In genomic region chr1:243411472-243411871, GRCh38 we compare ENCODE assay signal across 17 cellular contexts.
DNase-seq lines count a peak whose midpoint lies in the region; ATAC-seq and TF ChIP-seq lines count a peak whose summit lies in the region.
"Had no signal": no experiment of that assay in that cellular context is flagged by ENCODE, and none has a peak within 500 bp of the region (broad histone marks: within the 10 kb centered on the region; RNA-seq: fewer than 3 reads in every experiment).

No MANE protein-coding gene starts in this region.

- no peak overlapping the region for H3K27ac Mint-ChIP-seq in activated T-cell treated with anti-CD3 and anti-CD28 coated beads, Interleukin-2, amount 50 U/mL, for 24 hours
- H3K27ac Mint-ChIP-seq: CD8-positive, alpha-beta T cell had no signal

- peak; percentile 9 for DNase-seq in NCI-H345 (lab: John Stamatoyannopoulos, UW)
- no peak for DNase-seq in NCI-H345 treated with DMSO at 0.1 percent for 48 hours (lab: John Stamatoyannopoulos, UW; ENCODE audit: unreplicated experiment)
- DNase-seq in NCI-H1092 (lab: John Stamatoyannopoulos, UW) = peak; percentile 29
- peak; percentile 46 to 57 for DNase-seq in SHP77 (lab: John Stamatoyannopoulos, UW)
- no peak for DNase-seq in right lobe of liver
- no peak for DNase-seq in activated T-cell treated with anti-CD3 and anti-CD28 coated beads, Interleukin-2, amount 50 U/mL, for 24 hours
- DNase-seq in GM10266 (ENCODE audit: extremely low spot score) = no peak
- DNase-seq in activated T-cell treated with anti-CD3 and anti-CD28 coated beads, Interleukin-2, amount 50 U/mL, for 4 hours = no peak
- DNase-seq: CD8-positive, alpha-beta T cell; NCI-H1048; NCI-H1694; NCI-H526; PC-3 had no signal

- no peak for TF ChIP-seq POLR2A in right lobe of liver (IDR thresholded peaks at IDR 0.05)

- no peaks in the 10 kb centered on the region for H3K36me3 ChIP-seq in right lobe of liver

- WGBS in right lobe of liver (ENCODE audit: insufficient coverage, low coverage, low lambda C conversion rate, missing lambda C conversion rate) = 52% methylated on average over 5 of the region's 5 CpGs

- H3K4me1 Mint-ChIP-seq in activated T-cell treated with anti-CD3 and anti-CD28 coated beads, Interleukin-2, amount 50 U/mL, for 24 hours (ENCODE audit: low read depth) = peaks cover 40% of the 10 kb centered on the region
- peaks cover 24% of the 10 kb centered on the region for H3K4me1 Mint-ChIP-seq in activated T-cell treated with anti-CD3 and anti-CD28 coated beads, Interleukin-2, amount 50 U/mL, for 4 hours (ENCODE audit: low read depth)

- H3K36me3 Mint-ChIP-seq in activated T-cell treated with anti-CD3 and anti-CD28 coated beads, Interleukin-2, amount 50 U/mL, for 24 hours (ENCODE audit: low read depth) = peaks cover 13% of the 10 kb centered on the region
- H3K36me3 Mint-ChIP-seq in activated T-cell treated with anti-CD3 and anti-CD28 coated beads, Interleukin-2, amount 50 U/mL, for 4 hours (ENCODE audit: insufficient read depth) = peaks cover 19% of the 10 kb centered on the region

- H3K27me3 ChIP-seq in right lobe of liver = no peaks in the 10 kb centered on the region
- H3K27me3 ChIP-seq: BLaER1, SJSA1 had no signal

- ATAC-seq in right lobe of liver = peak; percentile 46 to 81 (median 58)
- ATAC-seq in activated T-cell treated with anti-CD3 and anti-CD28 coated beads, Interleukin-2, amount 50 U/mL, for 4 hours = no peak
- ATAC-seq: CD8-positive, alpha-beta T cell; PC-3 had no signal

- peak overlapping the region in 1 of 3 donors; percentile 3 for H3K27ac ChIP-seq in right lobe of liver
- H3K27ac ChIP-seq: BLaER1, KMS-11, RWPE1, SJSA1 had no signal

- peaks cover 0 to 10% (median 0%) of the 10 kb centered on the region in 4 donors for H3K4me1 ChIP-seq in right lobe of liver

- H3K9me3 Mint-ChIP-seq in activated T-cell treated with anti-CD3 and anti-CD28 coated beads, Interleukin-2, amount 50 U/mL, for 24 hours = no peaks in the 10 kb centered on the region
- no peaks in the 10 kb centered on the region for H3K9me3 Mint-ChIP-seq in activated T-cell treated with anti-CD3 and anti-CD28 coated beads, Interleukin-2, amount 50 U/mL, for 4 hours
- H3K9me3 Mint-ChIP-seq: CD8-positive, alpha-beta T cell had no signal

- H3K4me3 ChIP-seq in right lobe of liver = no peak overlapping the region
- H3K4me3 ChIP-seq: BLaER1, SJSA1 had no signal

- H3K27me3 Mint-ChIP-seq in activated T-cell treated with anti-CD3 and anti-CD28 coated beads, Interleukin-2, amount 50 U/mL, for 24 hours = no peaks in the 10 kb centered on the region
- no peaks in the 10 kb centered on the region for H3K27me3 Mint-ChIP-seq in activated T-cell treated with anti-CD3 and anti-CD28 coated beads, Interleukin-2, amount 50 U/mL, for 4 hours (ENCODE audit: low read depth)

- TF ChIP-seq CTCF in right lobe of liver (IDR thresholded peaks at IDR 0.05) (no peak), GM10266 (IDR thresholded peaks at IDR 0.05; ENCODE audit: control insufficient read depth, insufficient read depth, low read depth, missing control alignments) (no peak)

- H3K4me3 Mint-ChIP-seq in activated T-cell treated with anti-CD3 and anti-CD28 coated beads, Interleukin-2, amount 50 U/mL, for 24 hours = no peak overlapping the region
- H3K4me3 Mint-ChIP-seq in activated T-cell treated with anti-CD3 and anti-CD28 coated beads, Interleukin-2, amount 50 U/mL, for 4 hours = no peak overlapping the region
- H3K4me3 Mint-ChIP-seq: CD8-positive, alpha-beta T cell had no signal

- no peaks in the 10 kb centered on the region for H3K9me3 ChIP-seq in right lobe of liver
- H3K9me3 ChIP-seq: BLaER1, SJSA1 had no signal

- intact Hi-C loops in right lobe of liver (cut with DNase I) = no loop called here

Comparison
In these comparisons a context has a peak if more than half of its experiments do, and no peak if none do; other contexts are left out.
1. DNase-seq: peak in NCI-H345 (single experiment), NCI-H1092 (single experiment) and SHP77 (2 of 2); none in NCI-H345 treated with DMSO at 0.1 percent for 48 hours (single experiment), right lobe of liver (0 of 3), activated T-cell treated with anti-CD3 and anti-CD28 coated beads, Interleukin-2, amount 50 U/mL, for 24 hours (single experiment), GM10266 (single experiment) and activated T-cell treated with anti-CD3 and anti-CD28 coated beads, Interleukin-2, amount 50 U/mL, for 4 hours (single experiment).
2. ATAC-seq: peak in right lobe of liver (4 of 4); none in activated T-cell treated with anti-CD3 and anti-CD28 coated beads, Interleukin-2, amount 50 U/mL, for 4 hours (0 of 2).